Comparison of ENCODE assay signal across 19 cellular contexts in genomic region chr17:74427763-74428153, GRCh38. TPM values are rescaled to one million over a fixed set of nuclear protein-coding genes. Genes with fewer than 3 reads are reported as not detected.
DNase-seq lines count a peak whose midpoint lies in the region; ATAC-seq, FAIRE-seq and TF ChIP-seq lines count a peak whose summit lies in the region.
"Had no signal": no experiment of that assay in that cellular context is flagged by ENCODE, and none has a peak within 500 bp of the region (broad histone marks: within the 10 kb centered on the region; RNA-seq: fewer than 3 reads in every experiment).

No MANE protein-coding gene starts in this region.

- CTCF ChIA-PET in mammary epithelial cell (lab: Charles Lee; ENCODE audit: low non-redundant PET): no interaction called here

- H4K8ac ChIP-seq in H9 (replicated peaks; ENCODE audit: insufficient read length, low read depth, low read length): no peak overlapping the region

- H3K4me2 ChIP-seq in GM23338: peak overlapping the region; percentile 51; the same call in 1 of the 2 replicates
- peak overlapping the region; percentile 21 for H3K4me2 ChIP-seq in mammary epithelial cell (ENCODE audit: insufficient read depth, low read depth, low read length)
- no peak overlapping the region for H3K4me2 ChIP-seq in H9 (ENCODE audit: insufficient read depth, insufficient read length, low read length)

- DNase-seq in GM23338 (ENCODE audit: low spot score) (no peak), mammary epithelial cell (no peak), lower lobe of right lung (no peak), small intestine (no peak), GOT3 (lab: John Stamatoyannopoulos, UW) (no peak), HTR-8/SVneo (ENCODE audit: insufficient read length, low spot score) (no peak), HFFc6 (no peak), H9 (no peak)
- DNase-seq: activated B cell treated with CpG ODN at 0.5 μM for 24 hours; activated effector memory CD4-positive, alpha-beta T cell treated with anti-CD3 and anti-CD28 coated beads, Interleukin-2, amount 50 U/mL, for 16 hours; effector memory CD8-positive, alpha-beta T cell; MG63; NCI-H2081 treated with DMSO at 0.1 percent for 48 hours; RPMI8226; T-helper 1 cell; testis had no signal

- H3K4me3 Mint-ChIP-seq in GM23338 (no peak overlapping the region), HFFc6 (no peak overlapping the region), H9 (no peak overlapping the region)
- H3K4me3 Mint-ChIP-seq: activated B cell treated with CpG ODN at 0.5 μM for 24 hours; effector memory CD8-positive, alpha-beta T cell had no signal

- no peak overlapping the region for H4K5ac ChIP-seq in H9 (ENCODE audit: insufficient read length, low read depth, low read length)

- H3K4me1 ChIP-seq in GM23338 (ENCODE audit: insufficient read depth) (peaks cover 22% of the 10 kb centered on the region), mammary epithelial cell (ENCODE audit: insufficient read depth, low read length) (peaks cover 37% of the 10 kb centered on the region), lower lobe of right lung (peaks cover 35% of the 10 kb centered on the region), small intestine (ENCODE audit: control insufficient read depth in 2 of 2, insufficient read depth in 1 of 2, low read depth in 1 of 2, low read length in 1 of 2) (peaks cover 0 to 13% of the 10 kb centered on the region in 2 donors), H9 (ENCODE audit: insufficient read depth, low read length) (peaks cover 5% of the 10 kb centered on the region; the same call in 1 of the 2 replicates)

- H3K79me2 ChIP-seq in GM23338 (replicated peaks; ENCODE audit: insufficient read depth) (no peaks in the 10 kb centered on the region), mammary epithelial cell (ENCODE audit: insufficient read depth, low read length) (no peaks in the 10 kb centered on the region), H9 (ENCODE audit: insufficient read depth, low read length) (no peaks in the 10 kb centered on the region)

- no peaks in the 10 kb centered on the region for H3K9me2 ChIP-seq in GM23338 (ENCODE audit: insufficient read depth)

- H3F3A ChIP-seq in GM23338 (replicated peaks; ENCODE audit: low read depth): 0 out of 2 replicates have a peak, but pooled peaks cover 9% of the 10 kb centered on the region

- in situ Hi-C loops in mammary epithelial cell (cut with MboI; ENCODE audit: low sequenced_read_pairs in 2 of 2): no loop called here

- H3K79me1 ChIP-seq in H9 (ENCODE audit: insufficient read depth, low read depth, low read length, poor library complexity, severe bottlenecking): no peaks in the 10 kb centered on the region

- BruUV-seq in mammary epithelial cell (replicated peaks; lab: Mats Ljungman, UMichigan): no TSS peak

- peaks cover 4% of the 10 kb centered on the region for H3K9me3 ChIP-seq in mammary epithelial cell (replicated peaks; ENCODE audit: insufficient read depth, low read length)
- H3K9me3 ChIP-seq in lower lobe of right lung: no peaks in the 10 kb centered on the region
- H3K9me3 ChIP-seq in small intestine (ENCODE audit: control insufficient read depth, low read depth): no peaks in the 10 kb centered on the region
- no peaks in the 10 kb centered on the region for H3K9me3 ChIP-seq in H9 (ENCODE audit: control insufficient read depth, low read depth, low read length)
- H3K9me3 ChIP-seq: MG63, mucosa of descending colon, testis had no signal

- no peak overlapping the region for H2BK20ac ChIP-seq in H9 (ENCODE audit: low read depth, low read length, poor library complexity, severe bottlenecking)

- H3K27ac ChIP-seq in GM23338 (ENCODE audit: low read depth) (no peak overlapping the region), mammary epithelial cell (ENCODE audit: insufficient read depth, low read depth, low read length) (no peak overlapping the region), lower lobe of right lung (peak overlapping the region; percentile 65), small intestine (ENCODE audit: low read depth in 1 of 2, low read length in 1 of 2) (peak overlapping the region; percentile 88 to 90), H9 (ENCODE audit: insufficient read length, low read depth, low read length) (no peak overlapping the region)
- H3K27ac ChIP-seq: testis had no signal

- no peak overlapping the region for H4K91ac ChIP-seq in H9 (ENCODE audit: insufficient read length, low read depth, low read length)

- no peak overlapping the region for H2AK5ac ChIP-seq in H9 (ENCODE audit: insufficient read length, low read length)

- H3K27me3 ChIP-seq in GM23338 (ENCODE audit: insufficient read depth): peaks cover 27% of the 10 kb centered on the region
- peaks cover 2% of the 10 kb centered on the region for H3K27me3 ChIP-seq in mammary epithelial cell (ENCODE audit: insufficient read depth, low read length)
- H3K27me3 ChIP-seq in lower lobe of right lung (ENCODE audit: low read depth): peaks cover 32% of the 10 kb centered on the region
- H3K27me3 ChIP-seq in small intestine (ENCODE audit: control insufficient read depth in 2 of 2, insufficient read depth in 2 of 2, low read length in 2 of 2): no peaks in the 10 kb centered on the region
- no peaks in the 10 kb centered on the region; the same call in 1 of the 2 replicates for H3K27me3 ChIP-seq in H9 (ENCODE audit: insufficient read depth, low read length)
- H3K27me3 ChIP-seq: MG63, testis had no signal

- no peak overlapping the region for H3T11ph ChIP-seq in H9 (ENCODE audit: low read length)

- ATAC-seq in GM23338 (no peak), lower lobe of right lung (no peak)
- ATAC-seq: effector memory CD8-positive, alpha-beta T cell had no signal

- no peaks in the 10 kb centered on the region for H4K20me1 ChIP-seq in GM23338 (replicated peaks; ENCODE audit: insufficient read depth)
- no peaks in the 10 kb centered on the region for H4K20me1 ChIP-seq in mammary epithelial cell (ENCODE audit: insufficient read depth, low read length)
- H4K20me1 ChIP-seq in H9 (ENCODE audit: control insufficient read depth, insufficient read depth, insufficient read length): no peaks in the 10 kb centered on the region

- WGBS in mammary epithelial cell (ENCODE audit: low coverage, missing lambda C conversion rate): 25% methylated on average over 6 of the region's 6 CpGs
- WGBS in small intestine, 3 donors: 31 to 61% (median 43%) methylated on average over 6 of the region's 6 CpGs
- no CpG with 5 or more reads among the region's 6 CpGs for WGBS in H9 (ENCODE audit: extremely low coverage, insufficient read length, low lambda C conversion rate)

- H2BK15ac ChIP-seq in H9 (ENCODE audit: low read depth, low read length): no peak overlapping the region

- TF ChIP-seq CTCF in GM23338 (conservative IDR thresholded peaks at IDR 0.05; ENCODE audit: low read depth in 2 of 2) (no peak), mammary epithelial cell (conservative IDR thresholded peaks at IDR 0.05 in 1 of 2, IDR thresholded peaks at IDR 0.05 in 1 of 2; ENCODE audit: extremely low read depth in 1 of 2, insufficient read depth in 1 of 2, low read depth in 1 of 2, low read length in 2 of 2) (no peak), lower lobe of right lung (IDR thresholded peaks at IDR 0.05) (no peak), HFFc6 (IDR thresholded peaks at IDR 0.05) (no peak), H9 (conservative IDR thresholded peaks at IDR 0.05) (no peak)

- no peaks in the 10 kb centered on the region; the same call in 2 of the 3 replicates for H3K36me3 Mint-ChIP-seq in GM23338 (ENCODE audit: low read depth)
- H3K36me3 Mint-ChIP-seq in HFFc6 (ENCODE audit: low read depth): peaks cover 7% of the 10 kb centered on the region
- H3K36me3 Mint-ChIP-seq in H9 (ENCODE audit: insufficient read depth in 1 of 3, low read depth in 3 of 3): peaks cover 0 to 1% (median 0%) of the 10 kb centered on the region in 3 experiments; a peak in 1 of 7 replicates

- intact Hi-C loops in mammary epithelial cell (cut with micrococcal nuclease): no loop called here
- intact Hi-C loops in lower lobe of right lung (cut with DNase I): no loop called here

- no peak overlapping the region for H2AFZ ChIP-seq in GM23338
- H2AFZ ChIP-seq in mammary epithelial cell (ENCODE audit: low read depth, low read length): peak overlapping the region; percentile 86
- no peak overlapping the region for H2AFZ ChIP-seq in H9 (ENCODE audit: low read length)

- no peak overlapping the region for H2BK5ac ChIP-seq in H9 (ENCODE audit: insufficient read length, low read length)

- H3K9me3 Mint-ChIP-seq in GM23338 (0 out of 3 replicates have a peak, but pooled peaks cover 2% of the 10 kb centered on the region), HFFc6 (peaks cover 48% of the 10 kb centered on the region), H9 (peaks cover 0 to 1% of the 10 kb centered on the region in 2 experiments; a peak in 1 of 5 replicates)
- H3K9me3 Mint-ChIP-seq: activated B cell treated with CpG ODN at 0.5 μM for 24 hours; effector memory CD8-positive, alpha-beta T cell had no signal

- H3K36me3 ChIP-seq in GM23338 (ENCODE audit: insufficient read depth) (no peaks in the 10 kb centered on the region), mammary epithelial cell (ENCODE audit: insufficient read depth, low read length) (no peaks in the 10 kb centered on the region), lower lobe of right lung (no peaks in the 10 kb centered on the region), small intestine (ENCODE audit: control insufficient read depth in 2 of 2, insufficient read depth in 2 of 2, low read length in 2 of 2) (no peaks in the 10 kb centered on the region)
- H3K36me3 ChIP-seq: MG63 had no signal

- H3K9ac ChIP-seq in mammary epithelial cell (ENCODE audit: insufficient read depth, low read length) (no peak overlapping the region), H9 (ENCODE audit: extremely low read depth, insufficient read length, low read length) (no peak overlapping the region)

- H3K18ac ChIP-seq in H9 (ENCODE audit: insufficient read length, low read depth, low read length): no peak overlapping the region

- H3K4ac ChIP-seq in H9 (ENCODE audit: low read depth, low read length): no peak overlapping the region

- H3K4me1 Mint-ChIP-seq in GM23338 (peaks cover 31% of the 10 kb centered on the region), HFFc6 (ENCODE audit: low read depth) (no peaks in the 10 kb centered on the region), H9 (peaks cover 25 to 36% of the 10 kb centered on the region in 2 experiments)

- dilution Hi-C loops in mammary epithelial cell (cut with HindIII; ENCODE audit: low sequenced_read_pairs): no loop called here

- no peak overlapping the region for H3K23ac ChIP-seq in H9 (ENCODE audit: insufficient read length, low read depth, low read length)

- H3K27ac Mint-ChIP-seq in GM23338 (no peak overlapping the region), HFFc6 (no peak overlapping the region), H9 (no peak overlapping the region)
- H3K27ac Mint-ChIP-seq: activated B cell treated with CpG ODN at 0.5 μM for 24 hours; effector memory CD8-positive, alpha-beta T cell had no signal

- H3K56ac ChIP-seq in H9 (ENCODE audit: insufficient read length, low read depth, low read length): no peak overlapping the region

- H3K27me3 Mint-ChIP-seq in GM23338 (ENCODE audit: insufficient read depth, low read depth, poor library complexity) (peaks cover 33% of the 10 kb centered on the region), HFFc6 (ENCODE audit: insufficient read depth) (peaks cover 8% of the 10 kb centered on the region), H9 (ENCODE audit: low read depth) (peaks cover 61% of the 10 kb centered on the region)

- H3K23me2 ChIP-seq in H9 (ENCODE audit: insufficient read length, low read depth, low read length, poor library complexity, severe bottlenecking): peaks cover 21% of the 10 kb centered on the region

- no peak overlapping the region for H2BK12ac ChIP-seq in H9 (ENCODE audit: insufficient read length, low read depth, low read length)

- H3K14ac ChIP-seq in H9 (ENCODE audit: insufficient read depth, low read length): no peak overlapping the region; the same call in 1 of the 2 replicates

- H3K4me3 ChIP-seq in GM23338 (no peak overlapping the region), mammary epithelial cell (replicated peaks in 1 of 3; ENCODE audit: insufficient read depth in 1 of 3, low read depth in 2 of 3, low read length in 3 of 3) (no peak overlapping the region), lower lobe of right lung (no peak overlapping the region), small intestine (ENCODE audit: low read depth in 1 of 2, low read length in 2 of 2) (no peak overlapping the region)
- H3K4me3 ChIP-seq: MG63, mucosa of descending colon, testis had no signal

- H2BK120ac ChIP-seq in H9 (ENCODE audit: low read depth, low read length, poor library complexity, severe bottlenecking): no peak overlapping the region

- no peak for FAIRE-seq in small intestine (lab: Jason Lieb, UNC)
- FAIRE-seq in HTR-8/SVneo (lab: Jason Lieb, UNC): no peak

RNA-seq across cellular contexts. Expression of gene GPRC5C, which starts 4.1 kb away (rescaled TPM):
- total RNA-seq in GM23338 (2014; rRNA removed; shearing (Covaris generic)): 20.7 and 22.4 TPM in 2 replicates
- polyA plus RNA-seq in GM23338 (2016; fragmentation: Nextera tagmentation; extraction: Ambion mirVana): 8.9 and 9.0 TPM in 2 replicates
- total RNA-seq in mammary epithelial cell: 10 to 100 TPM; 10.5 to 35.0 TPM
- 9.2 TPM for polyA plus RNA-seq in mammary epithelial cell
- polyA minus RNA-seq in mammary epithelial cell: 8.0 TPM
- total RNA-seq in lower lobe of right lung: 58.2 TPM
- 10 to 100 TPM; 41.3 to 72.8 (median 44.7) TPM for polyA plus RNA-seq in small intestine
- not detected for total RNA-seq in HFFc6 (2021; fragmentation: NEBNext Ultra II Directional; extraction: Animal tissue kit (Norgen Biotek cat#: 25700))
- total RNA-seq in H9 (2021): 15.2 and 15.5 TPM in 2 replicates
- total RNA-seq: pulmonary artery endothelial cell had no signal

RNA-seq across cellular contexts. Expression of gene CD300A, which starts 38.7 kb away (rescaled TPM):
- total RNA-seq in GM23338 (2014; rRNA removed; shearing (Covaris generic)): 0.45 and 0.70 TPM in 2 replicates
- 0.37 and 0.54 TPM in 2 replicates for polyA plus RNA-seq in GM23338 (2016; fragmentation: Nextera tagmentation; extraction: Ambion mirVana)
- total RNA-seq in mammary epithelial cell: not detected
- polyA plus RNA-seq in mammary epithelial cell: not detected
- not detected for polyA minus RNA-seq in mammary epithelial cell
- total RNA-seq in lower lobe of right lung: 27.8 TPM
- 1 to 10 TPM; 1.1 to 5.9 (median 5.5) TPM for polyA plus RNA-seq in small intestine
- total RNA-seq in HFFc6 (2021; fragmentation: NEBNext Ultra II Directional; extraction: Animal tissue kit (Norgen Biotek cat#: 25700)): not detected
- total RNA-seq in H9 (2021): not detected in 2 replicates
- total RNA-seq: fibroblast of villous mesenchyme, pulmonary artery endothelial cell had no signal

Comparison
In these comparisons a context has a peak if more than half of its experiments do, and no peak if none do; other contexts are left out.
1. H3K27ac ChIP-seq: peak in lower lobe of right lung (single experiment) and small intestine (2 of 2); none in GM23338 (single experiment), mammary epithelial cell (single experiment) and H9 (single experiment).
2. RNA of gene GPRC5C, which starts 4.1 kb away (total RNA-seq): 58.2 TPM in lower lobe of right lung (single experiment), 10.5 to 35.0 TPM in mammary epithelial cell, 20.7 to 22.4 TPM in GM23338 and 15.2 to 15.5 TPM in H9; not detected in HFFc6; every median in the first group is over 10 times any median in the second.
3. RNA of gene CD300A, which starts 38.7 kb away (total RNA-seq): 27.8 TPM in lower lobe of right lung (single experiment); 0.45 to 0.70 TPM in GM23338, not detected in H9, not detected in mammary epithelial cell and not detected in HFFc6; every median in the first group is over 10 times any median in the second.